In the genomic region with DNA sequence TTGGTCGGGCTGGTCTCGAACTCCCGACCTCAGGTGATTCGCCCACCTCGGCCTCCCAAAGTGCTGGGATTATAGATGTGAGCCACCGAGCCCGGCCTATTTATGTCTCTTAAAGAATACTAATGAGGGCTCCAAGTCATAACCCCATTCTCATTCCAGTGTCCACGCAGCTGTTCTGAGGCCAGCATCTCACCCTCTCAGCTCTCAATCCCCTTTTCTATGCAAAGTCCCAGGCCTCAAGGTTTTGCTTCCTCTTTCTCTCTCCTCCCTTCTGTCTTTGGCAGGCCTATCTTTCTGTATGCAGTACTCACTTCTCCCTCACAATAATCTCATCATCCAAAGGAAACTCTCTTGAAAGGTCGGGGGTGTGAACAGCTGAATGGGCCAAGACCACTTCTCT, we compare ENCODE assay signal across 11 cellular contexts.
A peak's percentile ranks its signal among the peaks of the same experiment; 100 is the strongest.
DNase-seq lines count a peak whose midpoint lies in the region; ATAC-seq lines count a peak whose summit lies in the region.
"Had no signal": no experiment of that assay in that cellular context is flagged by ENCODE, and none has a peak within 500 bp of the region (broad histone marks: within the 10 kb centered on the region; RNA-seq: fewer than 3 reads in every experiment).

No MANE protein-coding gene starts in this region.

- DNase-seq in SIG-M5 treated with dmso at 0.1 percent for 504 hours (lab: John Stamatoyannopoulos, UW; ENCODE audit: unreplicated experiment): peak; percentile 78
- no peak for DNase-seq in SIG-M5 (lab: John Stamatoyannopoulos, UW)
- DNase-seq in KBM-7: peak; percentile 80
- no peak for DNase-seq in NCI-H1092 (lab: John Stamatoyannopoulos, UW)
- DNase-seq in NCI-H748 (lab: John Stamatoyannopoulos, UW; ENCODE audit: unreplicated experiment): no peak
- DNase-seq in stimulated activated CD4-positive, alpha-beta T cell treated with anti-CD3 and anti-CD28 coated beads, Interleukin-4, amount 100 ng/mL, for 1 hour: no peak
- DNase-seq: activated CD8-positive, alpha-beta memory T cell treated with anti-CD3 and anti-CD28 coated beads, Interleukin-2, amount 50 U/mL, for 48 hours; sigmoid colon; SK-N-SH had no signal

- peaks cover 21% of the 10 kb centered on the region for H3K4me1 Mint-ChIP-seq in stimulated activated memory B cell treated with anti-CD40 and anti-IgM and Interleukin-4, amounts not matched to agents 10 μg/mL and 1 μg/mL and 100 μg/mL, for 72 hours

- H3K4me3 Mint-ChIP-seq in stimulated activated memory B cell treated with anti-CD40 and anti-IgM and Interleukin-4, amounts not matched to agents 10 μg/mL and 1 μg/mL and 100 μg/mL, for 72 hours: no peak overlapping the region

- no peaks in the 10 kb centered on the region for H3K36me3 Mint-ChIP-seq in stimulated activated memory B cell treated with anti-CD40 and anti-IgM and Interleukin-4, amounts not matched to agents 10 μg/mL and 1 μg/mL and 100 μg/mL, for 72 hours

- no peak overlapping the region for H3K27ac Mint-ChIP-seq in stimulated activated memory B cell treated with anti-CD40 and anti-IgM and Interleukin-4, amounts not matched to agents 10 μg/mL and 1 μg/mL and 100 μg/mL, for 72 hours

- no peaks in the 10 kb centered on the region for H3K27me3 Mint-ChIP-seq in stimulated activated memory B cell treated with anti-CD40 and anti-IgM and Interleukin-4, amounts not matched to agents 10 μg/mL and 1 μg/mL and 100 μg/mL, for 72 hours

- in situ Hi-C loops in KBM-7 (cut with MboI; ENCODE audit: low pct_unique_long_range_greater_than_20kb, low sequenced_read_pairs): no loop called here

- H3K9me3 Mint-ChIP-seq in stimulated activated memory B cell treated with anti-CD40 and anti-IgM and Interleukin-4, amounts not matched to agents 10 μg/mL and 1 μg/mL and 100 μg/mL, for 72 hours: no peaks in the 10 kb centered on the region

- ATAC-seq in HG02678 (IDR thresholded peaks at IDR 0.05; ENCODE audit: unreplicated experiment): peak; percentile 84
- ATAC-seq in stimulated activated memory B cell treated with anti-CD40 and anti-IgM and Interleukin-4, amounts not matched to agents 10 μg/mL and 1 μg/mL and 100 μg/mL, for 72 hours: peak; percentile 92

Comparison
In these comparisons a context has a peak if more than half of its experiments do, and no peak if none do; other contexts are left out.
1. DNase-seq: peak in SIG-M5 treated with dmso at 0.1 percent for 504 hours (single experiment) and KBM-7 (single experiment); none in SIG-M5 (single experiment), NCI-H1092 (single experiment), NCI-H748 (single experiment) and stimulated activated CD4-positive, alpha-beta T cell treated with anti-CD3 and anti-CD28 coated beads, Interleukin-4, amount 100 ng/mL, for 1 hour (single experiment).